Comparison of ENCODE assay signal across 27 cellular contexts in genomic region chr10:26067680-26068079, GRCh38.
"Had no signal": no experiment of that assay in that cellular context is flagged by ENCODE, and none has a peak within 500 bp of the region (broad histone marks: within the 10 kb centered on the region; RNA-seq: fewer than 3 reads in every experiment).

No MANE protein-coding gene starts in this region.

- DNase-seq: naive thymus-derived CD8-positive, alpha-beta T cell; nephron progenitor cell; nucleus accumbens; pancreas; psoas muscle; right cardiac atrium; right lobe of liver; sigmoid colon; small intestine; stimulated activated CD4-positive, alpha-beta T cell treated with anti-CD3 and anti-CD28 coated beads, Interleukin-15, amount 100 ng/mL, for 24 hours; stimulated activated CD4-positive, alpha-beta T cell treated with anti-CD3 and anti-CD28 coated beads, Interleukin-2, amount 100 ng/mL, for 24 hours; stimulated activated CD4-positive, alpha-beta T cell treated with anti-CD3 and anti-CD28 coated beads, Interleukin-2, amount 100 ng/mL, for 48 hours; stimulated activated CD4-positive, alpha-beta T cell treated with anti-CD3 and anti-CD28 coated beads, Interleukin-4, amount 100 ng/mL, for 4 hours; stimulated activated CD8-positive, alpha-beta memory T cell treated with anti-CD3 and anti-CD28 coated beads, Interleukin-4, amount 100 ng/mL, for 48 hours; stimulated activated naive CD4-positive, alpha-beta T cell; stimulated activated naive CD8-positive, alpha-beta T cell treated with anti-CD3 and anti-CD28 coated beads, Interleukin-15, amount 100 ng/mL, for 72 hours; stimulated activated naive CD8-positive, alpha-beta T cell treated with anti-CD3 and anti-CD28 coated beads, Interleukin-15, Interleukin-2, amounts not matched to agents 100 U/mL and 50 U/mL, for 24 hours; substantia nigra; testis; tibial artery; transverse colon had no signal

- H3K4me3 ChIP-seq: pancreas, psoas muscle, right lobe of liver, sigmoid colon, suprapubic skin, testis, tibial artery, transverse colon, vagina had no signal

- H3K27ac ChIP-seq: neutrophil, pancreas, psoas muscle, right lobe of liver, sigmoid colon, suprapubic skin, testis, tibial artery, transverse colon, vagina had no signal

- ATAC-seq: naive thymus-derived CD8-positive, alpha-beta T cell; natural killer cell treated with Interleukin-12 subunit alpha and Interleukin-12 subunit beta and Interleukin-15 and Interleukin-18, amount 100 ng/mL, for 72 hours; pancreas; psoas muscle; right cardiac atrium; right lobe of liver; stimulated activated memory B cell treated with anti-CD40 and anti-IgM and Interleukin-4, amounts not matched to agents 10 μg/mL and 1 μg/mL and 100 μg/mL, for 72 hours; stimulated activated naive CD8-positive, alpha-beta T cell treated with anti-CD3 and anti-CD28 coated beads, Interleukin-15, amount 100 ng/mL, for 72 hours; stimulated activated naive CD8-positive, alpha-beta T cell treated with anti-CD3 and anti-CD28 coated beads, Interleukin-15, Interleukin-2, amounts not matched to agents 100 U/mL and 50 U/mL, for 24 hours had no signal

- H3K4me1 ChIP-seq: pancreas, psoas muscle, right lobe of liver, sigmoid colon, suprapubic skin, testis, transverse colon, vagina had no signal

- H3K9me3 ChIP-seq: neutrophil, pancreas, psoas muscle, right lobe of liver, sigmoid colon, suprapubic skin, testis, tibial artery, transverse colon, vagina had no signal

- H3K27me3 ChIP-seq: neutrophil, pancreas, right lobe of liver, sigmoid colon, suprapubic skin, testis, tibial artery, transverse colon, vagina had no signal

- H3K36me3 ChIP-seq: neutrophil, pancreas, right lobe of liver, sigmoid colon, suprapubic skin, tibial artery, transverse colon, vagina had no signal

- FAIRE-seq: pancreas, small intestine, urothelium cell line had no signal
